Comparison of ENCODE assay signal across 9 cellular contexts in genomic region chr17:63140255-63140654, GRCh38.
DNase-seq lines count a peak whose midpoint lies in the region; ATAC-seq and TF ChIP-seq lines count a peak whose summit lies in the region.
"Had no signal": no experiment of that assay in that cellular context is flagged by ENCODE, and none has a peak within 500 bp of the region (broad histone marks: within the 10 kb centered on the region; RNA-seq: fewer than 3 reads in every experiment).

No MANE protein-coding gene starts in this region.

- no peak for TF ChIP-seq CTCF in endodermal cell (conservative IDR thresholded peaks at IDR 0.05)

- peaks cover 16% of the 10 kb centered on the region for H3K4me1 Mint-ChIP-seq in endodermal cell

- H3K27me3 Mint-ChIP-seq in endodermal cell (ENCODE audit: insufficient read depth): no peaks in the 10 kb centered on the region

- no peak overlapping the region for H3K9ac ChIP-seq in endodermal cell (ENCODE audit: extremely low read depth, low read length, poor library complexity, severe bottlenecking)

- intact Hi-C loops in left colon (cut with DNase I, micrococcal nuclease): no loop called here

- no peaks in the 10 kb centered on the region for H3K9me3 ChIP-seq in endodermal cell (ENCODE audit: control insufficient read depth, low read length)

- H3K9me3 Mint-ChIP-seq in endodermal cell: no peaks in the 10 kb centered on the region

- ATAC-seq in HG02973 (IDR thresholded peaks at IDR 0.05; ENCODE audit: unreplicated experiment) (peak; percentile 78), SK-N-SH treated with all-trans-retinoic acid at 6 μM for 48 hours (peak; percentile 26; the same call in 2 of the 3 replicates), left colon (peak; percentile 48), GM18511 (IDR thresholded peaks at IDR 0.05; ENCODE audit: unreplicated experiment) (no peak), HG03095 (IDR thresholded peaks at IDR 0.05; ENCODE audit: unreplicated experiment) (no peak)
- ATAC-seq: foreskin keratinocyte had no signal

- H3K36me3 Mint-ChIP-seq in endodermal cell (ENCODE audit: low read depth): no peaks in the 10 kb centered on the region

- H3K27me3 ChIP-seq in endodermal cell (ENCODE audit: control insufficient read depth, insufficient read depth, low read length, poor library complexity, severe bottlenecking): no peaks in the 10 kb centered on the region
- H3K27me3 ChIP-seq: foreskin keratinocyte had no signal

- no peak overlapping the region for H3K4me3 Mint-ChIP-seq in endodermal cell

- H3K4me3 ChIP-seq in endodermal cell (ENCODE audit: low read length): no peak overlapping the region

- H3K27ac Mint-ChIP-seq in endodermal cell: no peak overlapping the region

- H3K36me3 ChIP-seq in endodermal cell (ENCODE audit: control insufficient read depth, insufficient read depth, low read length): no peaks in the 10 kb centered on the region

- DNase-seq in DMS 273 treated with DMSO at 0.1 percent for 48 hours (lab: John Stamatoyannopoulos, UW) (peak; percentile 23), left colon (peak; percentile 25 to 47), endodermal cell (no peak), ureter (ENCODE audit: low spot score) (no peak)

- no peak overlapping the region for H3K27ac ChIP-seq in endodermal cell (ENCODE audit: low read depth, low read length)
- H3K27ac ChIP-seq: foreskin keratinocyte had no signal

- no peaks in the 10 kb centered on the region for H3K4me1 ChIP-seq in endodermal cell (ENCODE audit: control insufficient read depth, insufficient read depth, low read length)
- H3K4me1 ChIP-seq: foreskin keratinocyte had no signal

- 90% methylated on average over 1 of the region's 1 CpG; no CpG with 5 or more reads in 1 of the 2 experiments for WGBS in endodermal cell (ENCODE audit: insufficient coverage in 1 of 2, insufficient read length in 1 of 2), 2 experiments

TF ChIP-seq in SK-N-SH treated with all-trans-retinoic acid at 6 μM for 48 hours, 23 proteins besides CTCF, POLR2A, EP300 and RAD21:
- TF ChIP-seq TCF4 (CRISPR knock-in tag; IDR thresholded peaks at IDR 0.05; ENCODE audit: borderline replicate concordance) (no peak), CSDC2 (CRISPR knock-in tag; IDR thresholded peaks at IDR 0.05) (no peak), ARNTL (CRISPR knock-in tag; IDR thresholded peaks at IDR 0.05; ENCODE audit: borderline replicate concordance, low read depth) (no peak), ISL1 (CRISPR knock-in tag; IDR thresholded peaks at IDR 0.05) (no peak), GLIS3 (CRISPR knock-in tag; IDR thresholded peaks at IDR 0.05) (no peak), ZNF70 (CRISPR knock-in tag; IDR thresholded peaks at IDR 0.05) (no peak), BACH2 (CRISPR knock-in tag; IDR thresholded peaks at IDR 0.05; ENCODE audit: borderline replicate concordance) (no peak), TSHZ2 (CRISPR knock-in tag; IDR thresholded peaks at IDR 0.05) (no peak), ZNF8 (CRISPR knock-in tag; IDR thresholded peaks at IDR 0.05) (no peak), ESRRG (CRISPR knock-in tag; IDR thresholded peaks at IDR 0.05) (no peak), TOX (CRISPR knock-in tag; IDR thresholded peaks at IDR 0.05; ENCODE audit: borderline replicate concordance) (no peak), PPARA (CRISPR knock-in tag; IDR thresholded peaks at IDR 0.05; ENCODE audit: borderline replicate concordance) (no peak), ZNF565 (CRISPR knock-in tag; conservative IDR thresholded peaks at IDR 0.05; ENCODE audit: low read depth) (no peak), POU6F1 (CRISPR knock-in tag; IDR thresholded peaks at IDR 0.05; ENCODE audit: borderline replicate concordance, low read depth) (no peak), ZFP30 (CRISPR knock-in tag; IDR thresholded peaks at IDR 0.05) (no peak)

Comparison
In these comparisons a context has a peak if more than half of its experiments do, and no peak if none do; other contexts are left out.
1. DNase-seq: peak in DMS 273 treated with DMSO at 0.1 percent for 48 hours (single experiment) and left colon (2 of 2); none in endodermal cell (single experiment) and ureter (single experiment).
2. ATAC-seq: peak in HG02973 (single experiment), SK-N-SH treated with all-trans-retinoic acid at 6 μM for 48 hours (single experiment) and left colon (single experiment); none in GM18511 (single experiment) and HG03095 (single experiment).